1 cellular context compared by ENCODE assay signal in the genomic region with DNA sequence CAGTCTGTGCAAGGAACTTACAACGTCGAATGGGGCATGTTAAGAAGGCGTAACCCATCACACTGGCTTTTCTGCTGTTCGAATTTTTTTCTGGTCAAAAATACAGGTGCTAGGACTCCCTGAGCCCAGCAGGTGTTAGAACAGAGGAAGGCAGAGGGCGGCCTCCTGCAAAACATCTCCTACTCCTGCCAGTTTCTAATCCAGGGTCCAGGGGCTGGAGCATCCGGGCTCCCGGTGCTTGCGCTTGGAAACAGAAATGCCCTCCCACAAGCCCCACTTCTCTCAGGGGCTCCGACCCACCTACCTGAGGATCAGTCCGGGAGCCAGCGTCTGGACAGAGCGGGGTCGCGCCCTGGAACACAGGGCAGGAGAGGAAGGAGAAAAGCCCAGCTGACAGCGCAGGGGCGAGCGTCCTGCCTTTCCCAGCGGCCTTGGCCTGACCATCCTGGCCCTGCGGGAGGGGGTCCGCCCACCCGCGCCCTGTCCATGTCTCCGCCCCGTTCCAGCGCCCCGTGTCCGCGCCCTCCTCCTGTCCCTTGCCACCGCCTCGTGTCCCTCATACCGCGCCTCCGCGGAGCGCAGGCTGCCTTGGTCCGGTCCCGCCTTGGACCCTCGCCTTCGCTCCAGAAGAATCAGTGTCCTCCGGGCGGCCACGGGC.
TF ChIP-seq lines count a peak whose summit lies in the region.

No MANE protein-coding gene starts in this region.

TF ChIP-seq in HepG2, 621 proteins besides CTCF, POLR2A, EP300 and RAD21 (continued from another document):
- no peak for TF ChIP-seq ZBTB14 (CRISPR knock-in tag; IDR thresholded peaks at IDR 0.05)
- no peak for TF ChIP-seq ZNF724P (CRISPR knock-in tag; IDR thresholded peaks at IDR 0.05; ENCODE audit: borderline replicate concordance)
- TF ChIP-seq, protein P1, sequence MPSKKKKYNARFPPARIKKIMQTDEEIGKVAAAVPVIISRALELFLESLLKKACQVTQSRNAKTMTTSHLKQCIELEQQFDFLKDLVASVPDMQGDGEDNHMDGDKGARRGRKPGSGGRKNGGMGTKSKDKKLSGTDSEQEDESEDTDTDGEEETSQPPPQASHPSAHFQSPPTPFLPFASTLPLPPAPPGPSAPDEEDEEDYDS (CRISPR knock-in tag; IDR thresholded peaks at IDR 0.05): no peak
- TF ChIP-seq, protein P2, sequence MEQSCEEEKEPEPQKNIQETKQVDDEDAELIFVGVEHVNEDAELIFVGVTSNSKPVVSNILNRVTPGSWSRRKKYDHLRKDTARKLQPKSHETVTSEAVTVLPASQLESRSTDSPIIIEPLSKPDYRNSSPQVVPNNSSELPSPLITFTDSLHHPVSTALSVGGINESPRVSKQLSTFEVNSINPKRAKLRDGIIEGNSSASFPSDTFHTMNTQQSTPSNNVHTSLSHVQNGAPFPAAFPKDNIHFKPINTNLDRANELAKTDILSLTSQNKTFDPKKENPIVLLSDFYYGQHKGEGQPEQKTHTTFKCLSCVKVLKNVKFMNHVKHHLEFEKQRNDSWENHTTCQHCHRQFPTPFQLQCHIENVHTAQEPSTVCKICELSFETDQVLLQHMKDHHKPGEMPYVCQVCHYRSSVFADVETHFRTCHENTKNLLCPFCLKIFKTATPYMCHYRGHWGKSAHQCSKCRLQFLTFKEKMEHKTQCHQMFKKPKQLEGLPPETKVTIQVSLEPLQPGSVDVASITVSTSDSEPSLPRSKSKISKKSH (CRISPR knock-in tag; IDR thresholded peaks at IDR 0.05; ENCODE audit: borderline replicate concordance): 0 out of 2 replicates have a peak, but pooled peaks have one; percentile 48
- TF ChIP-seq MAZ (IDR thresholded peaks at IDR 0.05; ENCODE audit: borderline replicate concordance, low read depth, low read length): no peak
- peak; percentile 18; the same call in 1 of the 2 replicates for TF ChIP-seq MAZ (CRISPR knock-in tag; IDR thresholded peaks at IDR 0.05; ENCODE audit: low read depth)
- TF ChIP-seq MATR3 (CRISPR knock-in tag; IDR thresholded peaks at IDR 0.05): no peak
- TF ChIP-seq RXRA (CRISPR knock-in tag; IDR thresholded peaks at IDR 0.05): peak; percentile 22; the same call in 1 of the 2 replicates
- 0 out of 2 replicates have a peak, but pooled peaks have one; percentile 20 for TF ChIP-seq ZBTB38 (CRISPR knock-in tag; IDR thresholded peaks at IDR 0.05)
- no peak for TF ChIP-seq ZNF841 (CRISPR knock-in tag; IDR thresholded peaks at IDR 0.05; ENCODE audit: borderline replicate concordance)
- TF ChIP-seq, protein P3, sequence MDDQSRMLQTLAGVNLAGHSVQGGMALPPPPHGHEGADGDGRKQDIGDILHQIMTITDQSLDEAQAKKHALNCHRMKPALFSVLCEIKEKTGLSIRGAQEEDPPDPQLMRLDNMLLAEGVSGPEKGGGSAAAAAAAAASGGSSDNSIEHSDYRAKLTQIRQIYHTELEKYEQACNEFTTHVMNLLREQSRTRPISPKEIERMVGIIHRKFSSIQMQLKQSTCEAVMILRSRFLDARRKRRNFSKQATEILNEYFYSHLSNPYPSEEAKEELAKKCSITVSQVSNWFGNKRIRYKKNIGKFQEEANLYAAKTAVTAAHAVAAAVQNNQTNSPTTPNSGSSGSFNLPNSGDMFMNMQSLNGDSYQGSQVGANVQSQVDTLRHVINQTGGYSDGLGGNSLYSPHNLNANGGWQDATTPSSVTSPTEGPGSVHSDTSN (CRISPR knock-in tag; IDR thresholded peaks at IDR 0.05; ENCODE audit: borderline replicate concordance): no peak
- 0 out of 2 replicates have a peak, but pooled peaks have one; percentile 63 for TF ChIP-seq ZNF713 (CRISPR knock-in tag; IDR thresholded peaks at IDR 0.05)
- no peak for TF ChIP-seq SAP130 (CRISPR knock-in tag; IDR thresholded peaks at IDR 0.05; ENCODE audit: low read depth)
- no peak for TF ChIP-seq NBN (conservative IDR thresholded peaks at IDR 0.05)
- no peak for TF ChIP-seq KLF11 (CRISPR knock-in tag; IDR thresholded peaks at IDR 0.05)
- TF ChIP-seq KDM4B (CRISPR knock-in tag; IDR thresholded peaks at IDR 0.05): no peak
- no peak for TF ChIP-seq ZNF749 (CRISPR knock-in tag; IDR thresholded peaks at IDR 0.05; ENCODE audit: borderline replicate concordance)
- TF ChIP-seq DNMT1 (CRISPR knock-in tag; IDR thresholded peaks at IDR 0.05): 0 out of 2 replicates have a peak, but pooled peaks have one; percentile 52
- TF ChIP-seq, protein P4, sequence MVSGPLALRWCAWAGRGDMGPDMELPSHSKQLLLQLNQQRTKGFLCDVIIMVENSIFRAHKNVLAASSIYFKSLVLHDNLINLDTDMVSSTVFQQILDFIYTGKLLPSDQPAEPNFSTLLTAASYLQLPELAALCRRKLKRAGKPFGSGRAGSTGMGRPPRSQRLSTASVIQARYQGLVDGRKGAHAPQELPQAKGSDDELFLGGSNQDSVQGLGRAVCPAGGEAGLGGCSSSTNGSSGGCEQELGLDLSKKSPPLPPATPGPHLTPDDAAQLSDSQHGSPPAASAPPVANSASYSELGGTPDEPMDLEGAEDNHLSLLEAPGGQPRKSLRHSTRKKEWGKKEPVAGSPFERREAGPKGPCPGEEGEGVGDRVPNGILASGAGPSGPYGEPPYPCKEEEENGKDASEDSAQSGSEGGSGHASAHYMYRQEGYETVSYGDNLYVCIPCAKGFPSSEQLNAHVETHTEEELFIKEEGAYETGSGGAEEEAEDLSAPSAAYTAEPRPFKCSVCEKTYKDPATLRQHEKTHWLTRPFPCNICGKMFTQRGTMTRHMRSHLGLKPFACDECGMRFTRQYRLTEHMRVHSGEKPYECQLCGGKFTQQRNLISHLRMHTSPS (CRISPR knock-in tag; IDR thresholded peaks at IDR 0.05; ENCODE audit: low read depth): no peak
- peak; percentile 21; the same call in 1 of the 2 replicates for TF ChIP-seq ARID4A (CRISPR knock-in tag; IDR thresholded peaks at IDR 0.05; ENCODE audit: borderline replicate concordance)
- TF ChIP-seq ZMYM4 (CRISPR knock-in tag; IDR thresholded peaks at IDR 0.05): 0 out of 2 replicates have a peak, but pooled peaks have one; percentile 29
- TF ChIP-seq CCDC6 (CRISPR knock-in tag; IDR thresholded peaks at IDR 0.05): no peak
- no peak for TF ChIP-seq SKI (IDR thresholded peaks at IDR 0.05; ENCODE audit: partially characterized antibody)
- peak; percentile 7; the same call in 1 of the 2 replicates for TF ChIP-seq SALL1 (CRISPR knock-in tag; IDR thresholded peaks at IDR 0.05)
- no peak for TF ChIP-seq ZKSCAN1 (IDR thresholded peaks at IDR 0.05; ENCODE audit: low read length)
- peak; percentile 21; the same call in 1 of the 2 replicates for TF ChIP-seq GABPB1 (CRISPR knock-in tag; IDR thresholded peaks at IDR 0.05)
TF ChIP-seq in HepG2: peak in this region for 20.
